ENCODE assay signal across 8 cellular contexts in genomic region chr10:12214763-12215218, GRCh38. TPM values are rescaled to one million over a fixed set of nuclear protein-coding genes. Genes with fewer than 3 reads are reported as not detected.
DNase-seq lines count a peak whose midpoint lies in the region; ATAC-seq and TF ChIP-seq lines count a peak whose summit lies in the region.

No MANE protein-coding gene starts in this region.

- intact Hi-C loops in right cardiac atrium (cut with DNase I), result no loop called here

- H3K4me3 Mint-ChIP-seq in activated naive CD4-positive, alpha-beta T cell treated with anti-CD3 and anti-CD28 coated beads, Interleukin-2, amount 50 U/mL, for 24 hours, result peak overlapping the region; percentile 45

- peak overlapping the region; percentile 9 for H3K9ac ChIP-seq in skeletal muscle satellite cell (ENCODE audit: low read depth, low read length)

- DNase-seq in AG09309 (ENCODE audit: low read depth) (peak; percentile 35), GM06990 (ENCODE audit: extremely low read depth, insufficient read length) (no peak), NCI-H526 treated with DMSO at 0.1 percent for 48 hours (lab: John Stamatoyannopoulos, UW) (peak; percentile 17), right cardiac atrium (no peak), NCI-H187 treated with DMSO at 0.1 percent for 48 hours (lab: John Stamatoyannopoulos, UW) (no peak)

- H3K36me3 ChIP-seq in GM06990 (ENCODE audit: control insufficient read depth, insufficient read depth, low read length), result peaks cover 9% of the 10 kb centered on the region
- H3K36me3 ChIP-seq in skeletal muscle satellite cell (ENCODE audit: insufficient read depth, low read length), result peaks cover 63% of the 10 kb centered on the region

- no peaks in the 10 kb centered on the region for H3K4me1 ChIP-seq in right cardiac atrium (ENCODE audit: control insufficient read depth, insufficient read depth, low read length)
- no peaks in the 10 kb centered on the region for H3K4me1 ChIP-seq in skeletal muscle satellite cell (ENCODE audit: control insufficient read depth, insufficient read depth, low read length)

- H3K36me3 Mint-ChIP-seq in activated naive CD4-positive, alpha-beta T cell treated with anti-CD3 and anti-CD28 coated beads, Interleukin-2, amount 50 U/mL, for 24 hours, result peaks cover 18% of the 10 kb centered on the region

- WGBS in right cardiac atrium, result 28% methylated on average over 6 of the region's 6 CpGs

- no peaks in the 10 kb centered on the region for H3K9me3 ChIP-seq in right cardiac atrium (ENCODE audit: control insufficient read depth, low read length)
- H3K9me3 ChIP-seq in skeletal muscle satellite cell (replicated peaks; ENCODE audit: low read length), result no peaks in the 10 kb centered on the region

- no peak overlapping the region for H3K27ac Mint-ChIP-seq in activated naive CD4-positive, alpha-beta T cell treated with anti-CD3 and anti-CD28 coated beads, Interleukin-2, amount 50 U/mL, for 24 hours

- no peak overlapping the region for H3K4me2 ChIP-seq in skeletal muscle satellite cell (ENCODE audit: low read length)

- peaks cover 27% of the 10 kb centered on the region for H3K4me1 Mint-ChIP-seq in activated naive CD4-positive, alpha-beta T cell treated with anti-CD3 and anti-CD28 coated beads, Interleukin-2, amount 50 U/mL, for 24 hours

- H3K27me3 Mint-ChIP-seq in activated naive CD4-positive, alpha-beta T cell treated with anti-CD3 and anti-CD28 coated beads, Interleukin-2, amount 50 U/mL, for 24 hours, result no peaks in the 10 kb centered on the region

- H3K27me3 ChIP-seq in GM06990 (replicated peaks; ENCODE audit: control insufficient read depth, insufficient read depth, low read length), result no peaks in the 10 kb centered on the region
- H3K27me3 ChIP-seq in right cardiac atrium (ENCODE audit: control insufficient read depth, insufficient read depth), result no peaks in the 10 kb centered on the region
- no peaks in the 10 kb centered on the region for H3K27me3 ChIP-seq in skeletal muscle satellite cell (ENCODE audit: control insufficient read depth, insufficient read depth, low read length)

- no peaks in the 10 kb centered on the region for H3K9me3 Mint-ChIP-seq in activated naive CD4-positive, alpha-beta T cell treated with anti-CD3 and anti-CD28 coated beads, Interleukin-2, amount 50 U/mL, for 24 hours

- peak; percentile 56 for TF ChIP-seq CTCF in AG09309 (IDR thresholded peaks at IDR 0.05; ENCODE audit: control insufficient read depth, insufficient read depth, low read depth, low read length, missing control alignments)
- TF ChIP-seq CTCF in GM06990 (IDR thresholded peaks at IDR 0.05; ENCODE audit: insufficient read depth, low read length, poor library complexity, severe bottlenecking), result peak; percentile 67

- H3K27ac ChIP-seq in right cardiac atrium (ENCODE audit: low read length), result no peak overlapping the region

- H3K4me3 ChIP-seq in AG09309 (ENCODE audit: control insufficient read depth, low read depth, low read length) (no peak overlapping the region), GM06990 (replicated peaks; ENCODE audit: low read depth, low read length) (no peak overlapping the region), right cardiac atrium (ENCODE audit: low read length) (peak overlapping the region; percentile 29), skeletal muscle satellite cell (ENCODE audit: low read length) (no peak overlapping the region)

- ATAC-seq in right cardiac atrium (peak in 1 of 2 donors; percentile 35), GM18511 (IDR thresholded peaks at IDR 0.05; ENCODE audit: unreplicated experiment) (no peak)

RNA-seq across cellular contexts. Expression of gene CDC123, which starts 18.8 kb away (rescaled TPM):
- total RNA-seq in right cardiac atrium, result 10 to 100 TPM; 46.6 to 70.4 (median 63.1) TPM
- polyA plus RNA-seq in right cardiac atrium, result 46.0 TPM
- 129 and 135 TPM in 2 replicates for total RNA-seq in skeletal muscle satellite cell (2012; rRNA removed)

RNA-seq across cellular contexts. Expression of gene NUDT5, which starts 19.1 kb away (rescaled TPM):
- total RNA-seq in right cardiac atrium, result 10 to 100 TPM in 3 of 4 donors, 1 to 10 TPM in 1; 9.4 to 13.8 (median 13.0) TPM
- 12.4 TPM for polyA plus RNA-seq in right cardiac atrium
- total RNA-seq in skeletal muscle satellite cell (2012; rRNA removed), result 66.0 and 87.5 TPM in 2 replicates

Comparison
In these comparisons a context has a peak if more than half of its experiments do, and no peak if none do; other contexts are left out.
1. DNase-seq: peak in AG09309 (single experiment) and NCI-H526 treated with DMSO at 0.1 percent for 48 hours (single experiment); none in GM06990 (single experiment), right cardiac atrium (0 of 3) and NCI-H187 treated with DMSO at 0.1 percent for 48 hours (single experiment).